39 cellular contexts compared by ENCODE assay signal in the genomic region with DNA sequence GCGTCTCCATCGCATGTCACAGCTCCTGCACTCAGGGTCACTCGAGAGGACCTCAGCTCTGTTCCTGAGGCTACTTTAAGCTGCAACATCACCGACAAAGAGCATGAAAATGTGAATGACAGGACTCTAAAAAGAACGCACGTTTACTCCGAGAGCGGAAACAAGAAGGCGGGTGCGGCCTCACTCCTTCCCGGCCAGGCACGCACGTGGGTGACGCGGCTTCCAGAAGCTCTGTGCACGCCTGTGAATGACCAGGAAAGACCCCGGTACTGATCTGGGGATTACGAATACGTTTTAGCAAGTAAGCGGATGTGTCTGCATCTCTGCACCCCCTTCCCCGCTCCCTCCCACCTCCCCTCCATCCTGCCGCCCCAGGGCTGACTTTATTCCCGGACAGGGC. TPM values are rescaled to one million over a fixed set of nuclear protein-coding genes. Genes with fewer than 3 reads are reported as not detected.
"Had no signal": no experiment of that assay in that cellular context is flagged by ENCODE, and none has a peak within 500 bp of the region (broad histone marks: within the 10 kb centered on the region; RNA-seq: fewer than 3 reads in every experiment).

No MANE protein-coding gene starts in this region.

- ATAC-seq: activated CD4-positive, alpha-beta T cell treated with anti-CD3 and anti-CD28 coated beads for 36 hours; activated CD8-positive, alpha-beta memory T cell treated with anti-CD3 and anti-CD28 coated beads, Interleukin-2, amount 10 ng/mL, durations not matched to agents 7 days and 5 days; activated CD8-positive, alpha-beta T cell treated with anti-CD3 and anti-CD28 coated beads, Interleukin-2, amount 10 ng/mL, durations not matched to agents 7 days and 5 days; activated naive CD8-positive, alpha-beta T cell treated with anti-CD3 and anti-CD28 coated beads, Interleukin-2, amount 50 U/mL, for 24 hours had no signal

- H3K9me3 ChIP-seq: ascending aorta had no signal

- FAIRE-seq: bronchial epithelial cell, TTC549 had no signal

- H3K27ac Mint-ChIP-seq: activated B cell treated with CpG ODN at 0.5 μM for 24 hours; activated CD4-positive, alpha-beta memory T cell treated with anti-CD3 and anti-CD28 coated beads, Interleukin-2, amount 10 ng/mL, durations not matched to agents 7 days and 5 days; activated CD4-positive, alpha-beta T cell treated with anti-CD3 and anti-CD28 coated beads for 36 hours; activated CD4-positive, alpha-beta T cell treated with anti-CD3 and anti-CD28 coated beads, Interleukin-2, amount 10 ng/mL, durations not matched to agents 7 days and 5 days; activated CD8-positive, alpha-beta memory T cell treated with anti-CD3 and anti-CD28 coated beads, Interleukin-2, amount 10 ng/mL, durations not matched to agents 7 days and 5 days; activated CD8-positive, alpha-beta T cell treated with anti-CD3 and anti-CD28 coated beads, Interleukin-2, amount 10 ng/mL, durations not matched to agents 7 days and 5 days; activated naive CD4-positive, alpha-beta T cell treated with anti-CD3 and anti-CD28 coated beads, Interleukin-2, amount 10 ng/mL, durations not matched to agents 7 days and 5 days; activated naive CD4-positive, alpha-beta T cell treated with anti-CD3 and anti-CD28 coated beads, Interleukin-2, amount 50 U/mL, for 24 hours; activated naive CD8-positive, alpha-beta T cell; activated naive CD8-positive, alpha-beta T cell treated with anti-CD3 and anti-CD28 coated beads, Interleukin-2, amount 10 ng/mL, durations not matched to agents 7 days and 5 days; activated naive CD8-positive, alpha-beta T cell treated with anti-CD3 and anti-CD28 coated beads, Interleukin-2, amount 50 U/mL, for 24 hours; activated T-cell treated with anti-CD3 and anti-CD28 coated beads, Interleukin-2, amount 50 U/mL, for 24 hours; activated T-helper 2 cell treated with anti-CD3 and anti-CD28 coated beads, Interferon-gamma antibody, Interleukin-2, Interleukin-4, amounts not matched to agents 10 μg/mL and 5 μg/mL and 100 μg/mL, durations not matched to agents 14 hours and 24 hours and 36 hours; T-helper 1 cell treated with Interleukin-12 subunit alpha and Interleukin-12 subunit beta and Interleukin-4 antibody, amounts not matched to agents 30 μg/mL and 1 μg/mL, for 36 hours; T-helper 2 cell treated with Interferon-gamma antibody and Interleukin-4, amounts not matched to agents 5 μg/mL and 100 μg/mL, for 36 hours had no signal

- H3K27ac ChIP-seq: ascending aorta, cardiac muscle cell, VCaP had no signal

- H3K27me3 ChIP-seq: ascending aorta, cardiac muscle cell had no signal

- H3K36me3 ChIP-seq: ascending aorta, cardiac muscle cell had no signal

- H3K4me3 ChIP-seq: ascending aorta, cardiac muscle cell had no signal

- H3K36me3 Mint-ChIP-seq: activated CD8-positive, alpha-beta memory T cell treated with anti-CD3 and anti-CD28 coated beads, Interleukin-2, amount 10 ng/mL, durations not matched to agents 7 days and 5 days; activated naive CD4-positive, alpha-beta T cell treated with anti-CD3 and anti-CD28 coated beads, Interleukin-2, amount 10 ng/mL, durations not matched to agents 7 days and 5 days; activated naive CD4-positive, alpha-beta T cell treated with anti-CD3 and anti-CD28 coated beads, Interleukin-2, amount 50 U/mL, for 24 hours; activated naive CD8-positive, alpha-beta T cell; activated naive CD8-positive, alpha-beta T cell treated with anti-CD3 and anti-CD28 coated beads, Interleukin-2, amount 10 ng/mL, durations not matched to agents 7 days and 5 days; brain had no signal

- DNase-seq: activated B cell treated with CpG ODN at 0.5 μM for 24 hours; activated CD4-positive, alpha-beta memory T cell treated with anti-CD3 and anti-CD28 coated beads, Interleukin-2, amount 10 ng/mL, durations not matched to agents 7 days and 5 days; activated CD4-positive, alpha-beta T cell treated with anti-CD3 and anti-CD28 coated beads for 1 hour; activated CD4-positive, alpha-beta T cell treated with anti-CD3 and anti-CD28 coated beads for 36 hours; activated CD4-positive, alpha-beta T cell treated with anti-CD3 and anti-CD28 coated beads for 48 hours; activated CD4-positive, alpha-beta T cell treated with anti-CD3 and anti-CD28 coated beads, Interleukin-2, amount 10 ng/mL, durations not matched to agents 7 days and 5 days; activated CD4-positive, alpha-beta T cell treated with anti-CD3 and anti-CD28 coated beads, Interleukin-2, amount 50 U/mL, for 48 hours; activated CD8-positive, alpha-beta memory T cell treated with anti-CD3 and anti-CD28 coated beads for 24 hours; activated CD8-positive, alpha-beta memory T cell treated with anti-CD3 and anti-CD28 coated beads, Interleukin-2, amount 10 ng/mL, durations not matched to agents 7 days and 5 days; activated CD8-positive, alpha-beta memory T cell treated with anti-CD3 and anti-CD28 coated beads, Interleukin-2, amount 50 U/mL, for 48 hours; activated CD8-positive, alpha-beta T cell treated with anti-CD3 and anti-CD28 coated beads, Interleukin-2, amount 10 ng/mL, durations not matched to agents 7 days and 5 days; activated effector memory CD4-positive, alpha-beta T cell treated with Interleukin-2 at 50 U/mL for 16 hours; activated gamma-delta T cell; activated naive CD4-positive, alpha-beta T cell treated with anti-CD3 and anti-CD28 coated beads, Interleukin-2, amount 10 ng/mL, durations not matched to agents 7 days and 5 days; activated naive CD4-positive, alpha-beta T cell treated with Interleukin-2 at 50 U/mL for 16 hours; activated naive CD8-positive, alpha-beta T cell treated with anti-CD3 and anti-CD28 coated beads, Interleukin-2, amount 10 ng/mL, durations not matched to agents 7 days and 5 days; activated naive CD8-positive, alpha-beta T cell treated with anti-CD3 and anti-CD28 coated beads, Interleukin-2, amount 50 U/mL, for 24 hours; activated T-cell treated with anti-CD3 and anti-CD28 coated beads, Interleukin-2, amount 50 U/mL, for 24 hours; activated T-cell treated with anti-CD3 and anti-CD28 coated beads, Interleukin-2, amount 50 U/mL, for 48 hours; amygdala; anterior cingulate cortex; caudate nucleus; cerebellar nuclear complex; T-helper 1 cell; T-helper 2 cell; T-helper 9 cell had no signal

- H3K9me3 Mint-ChIP-seq: activated B cell treated with CpG ODN at 0.5 μM for 24 hours; activated naive CD4-positive, alpha-beta T cell treated with anti-CD3 and anti-CD28 coated beads, Interleukin-2, amount 50 U/mL, for 24 hours; activated naive CD8-positive, alpha-beta T cell treated with anti-CD3 and anti-CD28 coated beads, Interleukin-2, amount 10 ng/mL, durations not matched to agents 7 days and 5 days; activated naive CD8-positive, alpha-beta T cell treated with anti-CD3 and anti-CD28 coated beads, Interleukin-2, amount 50 U/mL, for 24 hours; activated T-cell treated with anti-CD3 and anti-CD28 coated beads, Interleukin-2, amount 50 U/mL, for 24 hours; activated T-helper 2 cell treated with anti-CD3 and anti-CD28 coated beads, Interferon-gamma antibody, Interleukin-2, Interleukin-4, amounts not matched to agents 10 μg/mL and 5 μg/mL and 100 μg/mL, durations not matched to agents 14 hours and 24 hours and 36 hours; central memory CD8-positive, alpha-beta T cell; T-helper 1 cell treated with Interleukin-12 subunit alpha and Interleukin-12 subunit beta and Interleukin-4 antibody, amounts not matched to agents 30 μg/mL and 1 μg/mL, for 36 hours had no signal

- H3K27me3 Mint-ChIP-seq: brain; central memory CD8-positive, alpha-beta T cell had no signal

- H3K4me1 Mint-ChIP-seq: activated B cell treated with CpG ODN at 0.5 μM for 24 hours; activated CD4-positive, alpha-beta memory T cell treated with anti-CD3 and anti-CD28 coated beads, Interleukin-2, amount 10 ng/mL, durations not matched to agents 7 days and 5 days; activated CD4-positive, alpha-beta T cell treated with anti-CD3 and anti-CD28 coated beads for 36 hours; activated CD8-positive, alpha-beta memory T cell treated with anti-CD3 and anti-CD28 coated beads, Interleukin-2, amount 10 ng/mL, durations not matched to agents 7 days and 5 days; activated naive CD4-positive, alpha-beta T cell treated with anti-CD3 and anti-CD28 coated beads, Interleukin-2, amount 10 ng/mL, durations not matched to agents 7 days and 5 days; central memory CD8-positive, alpha-beta T cell had no signal

- H3K4me1 ChIP-seq: ascending aorta had no signal

- H3K4me3 Mint-ChIP-seq: activated B cell treated with CpG ODN at 0.5 μM for 24 hours; activated CD4-positive, alpha-beta memory T cell treated with anti-CD3 and anti-CD28 coated beads, Interleukin-2, amount 10 ng/mL, durations not matched to agents 7 days and 5 days; activated CD4-positive, alpha-beta T cell treated with anti-CD3 and anti-CD28 coated beads for 36 hours; activated CD4-positive, alpha-beta T cell treated with anti-CD3 and anti-CD28 coated beads, Interleukin-2, amount 10 ng/mL, durations not matched to agents 7 days and 5 days; activated CD8-positive, alpha-beta memory T cell treated with anti-CD3 and anti-CD28 coated beads, Interleukin-2, amount 10 ng/mL, durations not matched to agents 7 days and 5 days; activated CD8-positive, alpha-beta T cell treated with anti-CD3 and anti-CD28 coated beads, Interleukin-2, amount 10 ng/mL, durations not matched to agents 7 days and 5 days; activated naive CD4-positive, alpha-beta T cell treated with anti-CD3 and anti-CD28 coated beads, Interleukin-2, amount 10 ng/mL, durations not matched to agents 7 days and 5 days; activated naive CD4-positive, alpha-beta T cell treated with anti-CD3 and anti-CD28 coated beads, Interleukin-2, amount 50 U/mL, for 24 hours; activated naive CD8-positive, alpha-beta T cell; activated naive CD8-positive, alpha-beta T cell treated with anti-CD3 and anti-CD28 coated beads, Interleukin-2, amount 10 ng/mL, durations not matched to agents 7 days and 5 days; activated naive CD8-positive, alpha-beta T cell treated with anti-CD3 and anti-CD28 coated beads, Interleukin-2, amount 50 U/mL, for 24 hours; activated T-cell treated with anti-CD3 and anti-CD28 coated beads, Interleukin-2, amount 50 U/mL, for 24 hours; central memory CD8-positive, alpha-beta T cell; T-helper 1 cell treated with Interleukin-12 subunit alpha and Interleukin-12 subunit beta and Interleukin-4 antibody, amounts not matched to agents 30 μg/mL and 1 μg/mL, for 36 hours; T-helper 2 cell treated with Interferon-gamma antibody and Interleukin-4, amounts not matched to agents 5 μg/mL and 100 μg/mL, for 36 hours had no signal

RNA-seq across cellular contexts. Expression of a gene that starts 15.2 kb away (rescaled TPM):
- total RNA-seq: activated B cell treated with CpG ODN at 0.5 μM for 24 hours; activated CD4-positive, alpha-beta memory T cell treated with anti-CD3 and anti-CD28 coated beads, Interleukin-2, amount 10 ng/mL, durations not matched to agents 7 days and 5 days; activated CD4-positive, alpha-beta T cell treated with anti-CD3 and anti-CD28 coated beads, Interleukin-2, amount 10 ng/mL, durations not matched to agents 7 days and 5 days; activated CD8-positive, alpha-beta memory T cell treated with anti-CD3 and anti-CD28 coated beads, Interleukin-2, amount 10 ng/mL, durations not matched to agents 7 days and 5 days; activated CD8-positive, alpha-beta T cell treated with anti-CD3 and anti-CD28 coated beads, Interleukin-2, amount 10 ng/mL, durations not matched to agents 7 days and 5 days; activated naive CD8-positive, alpha-beta T cell treated with anti-CD3 and anti-CD28 coated beads, Interleukin-2, amount 10 ng/mL, durations not matched to agents 7 days and 5 days; activated T-helper 2 cell treated with anti-CD3 and anti-CD28 coated beads, Interferon-gamma antibody, Interleukin-2, Interleukin-4, amounts not matched to agents 10 μg/mL and 5 μg/mL and 100 μg/mL, durations not matched to agents 14 hours and 24 hours and 36 hours; ascending aorta; bronchial epithelial cell; chondrocyte had no signal
